Comparison of ENCODE assay signal across 10 cellular contexts in genomic region chr10:6165221-6165725, GRCh38. TPM values are rescaled to one million over a fixed set of nuclear protein-coding genes. Genes with fewer than 3 reads are reported as not detected.
DNase-seq lines count a peak whose midpoint lies in the region; ATAC-seq and TF ChIP-seq lines count a peak whose summit lies in the region.
"Had no signal": no experiment of that assay in that cellular context is flagged by ENCODE, and none has a peak within 500 bp of the region (broad histone marks: within the 10 kb centered on the region; RNA-seq: fewer than 3 reads in every experiment).

No MANE protein-coding gene starts in this region.

- H3K27me3 ChIP-seq in psoas muscle (ENCODE audit: insufficient read depth in 3 of 3, low read length in 2 of 3): no peaks in the 10 kb centered on the region
- H3K27me3 ChIP-seq: left lung had no signal

- H3K36me3 ChIP-seq in psoas muscle (ENCODE audit: insufficient read depth in 1 of 2, low read depth in 1 of 2): peaks cover 0 to 22% of the 10 kb centered on the region in 2 donors

- ATAC-seq in psoas muscle: no peak
- ATAC-seq in GM19351 (IDR thresholded peaks at IDR 0.05; ENCODE audit: unreplicated experiment): no peak
- ATAC-seq: left lung had no signal

- H3K27ac ChIP-seq in psoas muscle: peak overlapping the region; percentile 92

- no peaks in the 10 kb centered on the region for H3K27me3 Mint-ChIP-seq in dendritic cell treated with granulocyte-macrophage colony-stimulating factor and Interleukin-4, amounts not matched to agents 40 ng/mL and 50 ng/mL, for 4 days

- peaks cover 44% of the 10 kb centered on the region for H3K4me1 ChIP-seq in psoas muscle

- H3K4me3 ChIP-seq in psoas muscle: peak overlapping the region; percentile 73

- WGBS in psoas muscle, 3 donors: 34 to 44% (median 38%) methylated on average over 6 of the region's 6 CpGs

- peak overlapping the region; percentile 99 for H3K27ac Mint-ChIP-seq in dendritic cell treated with granulocyte-macrophage colony-stimulating factor and Interleukin-4, amounts not matched to agents 40 ng/mL and 50 ng/mL, for 4 days

- H3K4me1 Mint-ChIP-seq in dendritic cell treated with granulocyte-macrophage colony-stimulating factor and Interleukin-4, amounts not matched to agents 40 ng/mL and 50 ng/mL, for 4 days (ENCODE audit: low read depth): peaks cover 82% of the 10 kb centered on the region

- H3K9me3 ChIP-seq in psoas muscle: no peaks in the 10 kb centered on the region
- H3K9me3 ChIP-seq: left lung had no signal

- DNase-seq in ELF-1 (ENCODE audit: low read depth, low spot score): peak; percentile 52
- peak; percentile 29 for DNase-seq in NCI-H69 (lab: John Stamatoyannopoulos, UW)
- no peak for DNase-seq in psoas muscle
- DNase-seq in OCI-M1 (lab: John Stamatoyannopoulos, UW): no peak
- DNase-seq in NCI-H2081 treated with DMSO at 0.1 percent for 48 hours (lab: John Stamatoyannopoulos, UW): no peak
- DNase-seq: activated CD4-positive, alpha-beta T cell treated with anti-CD3 and anti-CD28 coated beads for 1 hour; GDM1 had no signal

- no peak for TF ChIP-seq CTCF in psoas muscle (IDR thresholded peaks at IDR 0.05)

- peaks cover 51% of the 10 kb centered on the region for H3K36me3 Mint-ChIP-seq in dendritic cell treated with granulocyte-macrophage colony-stimulating factor and Interleukin-4, amounts not matched to agents 40 ng/mL and 50 ng/mL, for 4 days (ENCODE audit: low read depth)

- intact Hi-C loops in dendritic cell treated with granulocyte-macrophage colony-stimulating factor and Interleukin-4, amounts not matched to agents 40 ng/mL and 50 ng/mL, for 4 days (cut with micrococcal nuclease): loop anchor here (2.0 kb wide), 1 partner anchor 32 kb away; no protein-coding TSS in a partner anchor
- intact Hi-C loops in psoas muscle (cut with DNase I): loop anchor here in 1 of 2 donors (5.0 kb wide), 1 partner anchor 37 kb away; the partner anchor contains the start of gene PFKFB3

- no peaks in the 10 kb centered on the region for H3K9me3 Mint-ChIP-seq in dendritic cell treated with granulocyte-macrophage colony-stimulating factor and Interleukin-4, amounts not matched to agents 40 ng/mL and 50 ng/mL, for 4 days

- H3K4me3 Mint-ChIP-seq in dendritic cell treated with granulocyte-macrophage colony-stimulating factor and Interleukin-4, amounts not matched to agents 40 ng/mL and 50 ng/mL, for 4 days: peak overlapping the region; percentile 97

RNA-seq across cellular contexts. Expression of gene PFKFB3, which starts 37.5 kb away (rescaled TPM):
- 100 to 1,000 TPM in 3 of 4 donors, 10 to 100 TPM in 1; 25.4 to 225 (median 148) TPM for total RNA-seq in psoas muscle
- 100 to 1,000 TPM in 2 of 3 donors, 10 to 100 TPM in 1; 26.7 to 704 (median 448) TPM for polyA plus RNA-seq in psoas muscle

Comparison
In these comparisons a context has a peak if more than half of its experiments do, and no peak if none do; other contexts are left out.
1. DNase-seq: peak in ELF-1 (single experiment) and NCI-H69 (single experiment); none in psoas muscle (0 of 2), OCI-M1 (single experiment) and NCI-H2081 treated with DMSO at 0.1 percent for 48 hours (single experiment).